ENCODE assay signal across 8 cellular contexts in genomic region chrX:1452497-1453389, GRCh38. TPM values are rescaled to one million over a fixed set of nuclear protein-coding genes. Genes with fewer than 3 reads are reported as not detected.
DNase-seq lines count a peak whose midpoint lies in the region; ATAC-seq, FAIRE-seq and TF ChIP-seq lines count a peak whose summit lies in the region.

A gene with protein sequence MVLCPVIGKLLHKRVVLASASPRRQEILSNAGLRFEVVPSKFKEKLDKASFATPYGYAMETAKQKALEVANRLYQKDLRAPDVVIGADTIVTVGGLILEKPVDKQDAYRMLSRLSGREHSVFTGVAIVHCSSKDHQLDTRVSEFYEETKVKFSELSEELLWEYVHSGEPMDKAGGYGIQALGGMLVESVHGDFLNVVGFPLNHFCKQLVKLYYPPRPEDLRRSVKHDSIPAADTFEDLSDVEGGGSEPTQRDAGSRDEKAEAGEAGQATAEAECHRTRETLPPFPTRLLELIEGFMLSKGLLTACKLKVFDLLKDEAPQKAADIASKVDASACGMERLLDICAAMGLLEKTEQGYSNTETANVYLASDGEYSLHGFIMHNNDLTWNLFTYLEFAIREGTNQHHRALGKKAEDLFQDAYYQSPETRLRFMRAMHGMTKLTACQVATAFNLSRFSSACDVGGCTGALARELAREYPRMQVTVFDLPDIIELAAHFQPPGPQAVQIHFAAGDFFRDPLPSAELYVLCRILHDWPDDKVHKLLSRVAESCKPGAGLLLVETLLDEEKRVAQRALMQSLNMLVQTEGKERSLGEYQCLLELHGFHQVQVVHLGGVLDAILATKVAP (minus strand): TSS chrX:1452909. CDS start chrX:1452840, 69 bp downstream.

- H3K4me1 ChIP-seq in ES-I3 (ENCODE audit: insufficient read depth, low read length) = no peaks in the 10 kb centered on the region
- H3K4me1 ChIP-seq in HAP-1 = no peaks in the 10 kb centered on the region
- H3K4me1 ChIP-seq in pancreas = peaks cover 0 to 8% (median 4%) of the 10 kb centered on the region in 3 donors
- H3K4me1 ChIP-seq in transverse colon = peaks cover 9 to 25% (median 18%) of the 10 kb centered on the region in 4 donors

- H3K36me3 ChIP-seq in ES-I3 (ENCODE audit: insufficient read depth, low read length) = peaks cover 3% of the 10 kb centered on the region; the same call in 1 of the 2 replicates
- no peaks in the 10 kb centered on the region for H3K36me3 ChIP-seq in HAP-1 (replicated peaks)
- no peaks in the 10 kb centered on the region for H3K36me3 ChIP-seq in pancreas
- no peaks in the 10 kb centered on the region for H3K36me3 ChIP-seq in transverse colon

- peak; percentile 89 to 94 (median 91) for ATAC-seq in pancreas

- no peaks in the 10 kb centered on the region for H3K27me3 ChIP-seq in HAP-1 (ENCODE audit: low read depth)
- no peaks in the 10 kb centered on the region for H3K27me3 ChIP-seq in pancreas
- H3K27me3 ChIP-seq in transverse colon = no peaks in the 10 kb centered on the region

- 1% methylated on average over 69 to 76 of the region's 76 CpGs for WGBS in pancreas, 2 donors
- 0 to 1% methylated on average over 1 to 53 of the region's 76 CpGs for WGBS in transverse colon (ENCODE audit: low coverage in 1 of 2), 2 donors

- TF ChIP-seq CTCF in pancreas (IDR thresholded peaks at IDR 0.05) (no peak), transverse colon (IDR thresholded peaks at IDR 0.05) (no peak)

- DNase-seq in HAP-1 (ENCODE audit: low spot score in 2 of 2) (peak; percentile 91 to 100), NCI-H460 (ENCODE audit: extremely low read depth, low read depth) (peak; percentile 100), globus pallidus (ENCODE audit: low spot score) (peak; percentile 100), pancreas (peak; percentile 98 to 100 (median 100)), transverse colon (peak; percentile 100), NCI-H1417 treated with DMSO at 0.1 percent for 48 hours (lab: John Stamatoyannopoulos, UW) (no peak)
- DNase-seq in activated effector memory CD4-positive, alpha-beta T cell treated with anti-CD3 and anti-CD28 coated beads, Interleukin-2, amount 50 U/mL, for 16 hours = peak; percentile 100

- TF ChIP-seq POLR2A in transverse colon (IDR thresholded peaks at IDR 0.05) = peak; percentile 77

- no peak for TF ChIP-seq EP300 in transverse colon (IDR thresholded peaks at IDR 0.05; ENCODE audit: low read depth)

- peak within 1 kb of the TSS; percentile 79 for H3K9ac ChIP-seq in ES-I3 (ENCODE audit: low read depth, low read length)

- H3K9me3 ChIP-seq in ES-I3 (ENCODE audit: control insufficient read depth, insufficient read depth, low read length) (peaks cover 8% of the 10 kb centered on the region), HAP-1 (no peaks in the 10 kb centered on the region), pancreas (no peaks in the 10 kb centered on the region), transverse colon (no peaks in the 10 kb centered on the region)

- in situ Hi-C loops in HAP-1 (cut with MboI; ENCODE audit: low sequenced_read_pairs) (loop anchor here (25.0 kb wide), 1 partner anchor 1360 kb away; no protein-coding TSS in a partner anchor), transverse colon (cut with MboI; ENCODE audit: low pct_ligation_motif_present in 1 of 4, low pct_unique_long_range_greater_than_20kb in 1 of 4, low sequenced_read_pairs in 3 of 4) (loop anchor here in 3 of 4 donors (10.0 to 25.0 kb wide), 3 partner anchors 135 to 1160 kb away; partner anchors contain the start of gene AKAP17A (in 2 of the 3))

- peak within 1 kb of the TSS; percentile 96 for H3K4me3 ChIP-seq in HAP-1
- H3K4me3 ChIP-seq in pancreas = peak within 1 kb of the TSS; percentile 70 to 79 (median 75)
- peak within 1 kb of the TSS; percentile 77 to 97 (median 84) for H3K4me3 ChIP-seq in transverse colon

- FAIRE-seq in pancreas (lab: Jason Lieb, UNC) = peak; percentile 88

- intact Hi-C loops in pancreas (cut with DNase I) = no loop called here
- intact Hi-C loops in transverse colon (cut with DNase I; ENCODE audit: low total_unique reads) = loop anchor here (1.0 to 10.0 kb wide), 3 partner anchors 58 to 1142 kb away; no protein-coding TSS in a partner anchor

- peak within 1 kb of the TSS; percentile 49 to 79 (median 66) for H3K27ac ChIP-seq in pancreas
- H3K27ac ChIP-seq in transverse colon = peak within 1 kb of the TSS; percentile 88 to 100 (median 96)

RNA-seq across cellular contexts. Expression of the gene that starts here (rescaled TPM):
- total RNA-seq in NCI-H460 (2014; rRNA removed; shearing (Covaris generic)) = 14.7 and 16.7 TPM in 2 replicates
- polyA plus RNA-seq in NCI-H460 (2014; cell fraction: nucleus; rRNA removed) = 22.0 and 22.8 TPM in 2 replicates
- total RNA-seq in pancreas (10 to 100 TPM; 11.2 to 19.4 (median 15.6) TPM), transverse colon (10 to 100 TPM in 3 of 4 donors, 1 to 10 TPM in 1; 3.4 to 20.3 (median 18.4) TPM)
- 10 to 100 TPM; 16.9 to 25.9 TPM for polyA plus RNA-seq in pancreas
